Comparison of ENCODE assay signal across 27 cellular contexts in the genomic region with DNA sequence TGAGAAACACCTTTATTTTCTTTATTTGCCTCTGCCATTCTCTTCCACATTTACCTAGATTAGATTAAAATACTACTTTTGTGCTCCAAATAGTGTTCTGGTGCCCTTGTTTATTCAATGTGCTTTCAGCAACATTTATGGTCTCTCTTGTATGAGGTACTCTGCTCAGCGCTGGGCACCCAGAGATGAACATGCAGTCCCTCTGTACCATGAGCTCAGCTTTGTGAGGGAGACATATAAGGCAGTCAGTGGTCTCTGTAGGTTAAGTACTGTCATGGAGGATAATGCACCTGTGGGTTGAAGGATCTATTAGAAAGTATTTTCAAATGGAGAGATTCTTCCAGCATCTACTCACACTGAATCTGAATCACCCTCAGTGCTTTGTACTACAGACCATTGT.
"Had no signal": no experiment of that assay in that cellular context is flagged by ENCODE, and none has a peak within 500 bp of the region (broad histone marks: within the 10 kb centered on the region; RNA-seq: fewer than 3 reads in every experiment).

No MANE protein-coding gene starts in this region.

- H3K9me3 ChIP-seq: neutrophil, pancreas, prostate gland, right lobe of liver, sigmoid colon, stomach, thoracic aorta, thyroid gland, tibial nerve, upper lobe of left lung, vagina had no signal

- H3K36me3 ChIP-seq: neutrophil, pancreas, prostate gland, right lobe of liver, sigmoid colon, stomach, thoracic aorta, thyroid gland, tibial nerve, upper lobe of left lung, vagina had no signal

- H3K4me1 Mint-ChIP-seq: naive B cell; naive thymus-derived CD8-positive, alpha-beta T cell; nephron progenitor cell; stimulated activated naive B cell treated with anti-CD40 and anti-IgM and Interleukin-4, amounts not matched to agents 10 μg/mL and 1 μg/mL and 100 μg/mL, for 72 hours had no signal

- H3K36me3 Mint-ChIP-seq: naive B cell; naive thymus-derived CD8-positive, alpha-beta T cell; natural killer cell treated with Interleukin-12 subunit alpha and Interleukin-12 subunit beta and Interleukin-15 and Interleukin-18, amount 100 ng/mL, for 72 hours; stimulated activated naive B cell treated with anti-CD40 and anti-IgM and Interleukin-4, amounts not matched to agents 10 μg/mL and 1 μg/mL and 100 μg/mL, for 72 hours had no signal

- H3K4me3 Mint-ChIP-seq: naive thymus-derived CD8-positive, alpha-beta T cell; natural killer cell treated with Interleukin-12 subunit alpha and Interleukin-12 subunit beta and Interleukin-15 and Interleukin-18, amount 100 ng/mL, for 72 hours; nephron progenitor cell; stimulated activated naive B cell treated with anti-CD40 and anti-IgM and Interleukin-4, amounts not matched to agents 10 μg/mL and 1 μg/mL and 100 μg/mL, for 72 hours; stimulated activated naive CD8-positive, alpha-beta T cell treated with anti-CD3 and anti-CD28 coated beads, Interleukin-15, Interleukin-2, amounts not matched to agents 100 ng/mL and 50 ng/mL, for 24 hours had no signal

- H3K27ac ChIP-seq: neutrophil, pancreas, prostate gland, right lobe of liver, sigmoid colon, stomach, thoracic aorta, thyroid gland, tibial nerve, upper lobe of left lung, vagina had no signal

- ATAC-seq: naive thymus-derived CD8-positive, alpha-beta T cell; pancreas; right cardiac atrium; right lobe of liver; stimulated activated naive B cell treated with anti-CD40 and anti-IgM and Interleukin-4, amounts not matched to agents 10 μg/mL and 1 μg/mL and 100 μg/mL, for 72 hours had no signal

- FAIRE-seq: pancreas, small intestine, urothelium cell line had no signal

- H3K4me3 ChIP-seq: pancreas, prostate gland, right lobe of liver, sigmoid colon, stomach, thoracic aorta, thyroid gland, tibial nerve, upper lobe of left lung, vagina had no signal

- H3K27ac Mint-ChIP-seq: naive thymus-derived CD8-positive, alpha-beta T cell; natural killer cell treated with Interleukin-12 subunit alpha and Interleukin-12 subunit beta and Interleukin-15 and Interleukin-18, amount 100 ng/mL, for 72 hours; nephron progenitor cell; stimulated activated naive B cell treated with anti-CD40 and anti-IgM and Interleukin-4, amounts not matched to agents 10 μg/mL and 1 μg/mL and 100 μg/mL, for 72 hours; stimulated activated naive CD8-positive, alpha-beta T cell treated with anti-CD3 and anti-CD28 coated beads, Interleukin-15, Interleukin-2, amounts not matched to agents 100 ng/mL and 50 ng/mL, for 24 hours had no signal

- H3K27me3 Mint-ChIP-seq: naive thymus-derived CD8-positive, alpha-beta T cell; natural killer cell treated with Interleukin-12 subunit alpha and Interleukin-12 subunit beta and Interleukin-15 and Interleukin-18, amount 100 ng/mL, for 72 hours; stimulated activated naive B cell treated with anti-CD40 and anti-IgM and Interleukin-4, amounts not matched to agents 10 μg/mL and 1 μg/mL and 100 μg/mL, for 72 hours; stimulated activated naive CD8-positive, alpha-beta T cell treated with anti-CD3 and anti-CD28 coated beads, Interleukin-15, Interleukin-2, amounts not matched to agents 100 ng/mL and 50 ng/mL, for 24 hours had no signal

- DNase-seq: naive B cell; naive thymus-derived CD8-positive, alpha-beta T cell; nephron progenitor cell; nucleus accumbens; pancreas; right cardiac atrium; right lobe of liver; sigmoid colon; small intestine; stimulated activated CD4-positive, alpha-beta T cell treated with anti-CD3 and anti-CD28 coated beads, Interleukin-1b, Interleukin-23, amount 100 ng/mL, for 48 hours; stimulated activated CD4-positive, alpha-beta T cell treated with anti-CD3 and anti-CD28 coated beads, Interleukin-4, amount 100 ng/mL, for 1 hour; stimulated activated CD4-positive, alpha-beta T cell treated with anti-CD3 and anti-CD28 coated beads, Interleukin-4, amount 100 ng/mL, for 4 hours; stimulated activated CD8-positive, alpha-beta memory T cell treated with anti-CD3 and anti-CD28 coated beads, Interleukin-4, amount 100 ng/mL, for 48 hours; stimulated activated naive B cell treated with anti-CD40 and anti-IgM and Interleukin-4, amounts not matched to agents 10 μg/mL and 1 μg/mL and 100 μg/mL, for 72 hours; stimulated activated naive CD4-positive, alpha-beta T cell treated with Interleukin-2 at 50 U/mL for 16 hours; stomach; thyroid gland; trophoblast cell; upper lobe of left lung had no signal

- H3K9me3 Mint-ChIP-seq: naive B cell; nephron progenitor cell; stimulated activated naive B cell treated with anti-CD40 and anti-IgM and Interleukin-4, amounts not matched to agents 10 μg/mL and 1 μg/mL and 100 μg/mL, for 72 hours had no signal

- H3K27me3 ChIP-seq: neutrophil, pancreas, right lobe of liver, sigmoid colon, stomach, thyroid gland, tibial nerve, upper lobe of left lung, vagina had no signal
